ENCODE assay signal across 8 cellular contexts in genomic region chr2:26846881-26847662, GRCh38. TPM values are rescaled to one million over a fixed set of nuclear protein-coding genes. Genes with fewer than 3 reads are reported as not detected.
DNase-seq lines count a peak whose midpoint lies in the region; ATAC-seq and TF ChIP-seq lines count a peak whose summit lies in the region.

No MANE protein-coding gene starts in this region.

- H3K27me3 Mint-ChIP-seq in activated naive CD8-positive, alpha-beta T cell treated with anti-CD3 and anti-CD28 coated beads, Interleukin-2, amount 10 ng/mL, durations not matched to agents 7 days and 5 days: peaks cover 59% of the 10 kb centered on the region

- no peak for TF ChIP-seq CTCF in HEK293 (tag by site-specific recombination; IDR thresholded peaks at IDR 0.05)

- peak overlapping the region; percentile 30 for H3K4me3 Mint-ChIP-seq in activated naive CD8-positive, alpha-beta T cell treated with anti-CD3 and anti-CD28 coated beads, Interleukin-2, amount 10 ng/mL, durations not matched to agents 7 days and 5 days

- ATAC-seq in activated naive CD8-positive, alpha-beta T cell treated with anti-CD3 and anti-CD28 coated beads, Interleukin-2, amount 10 ng/mL, durations not matched to agents 7 days and 5 days (ENCODE audit: low read depth): no peak
- ATAC-seq in HG03565 (IDR thresholded peaks at IDR 0.05; ENCODE audit: unreplicated experiment) (no peak), GM21381 (IDR thresholded peaks at IDR 0.05; ENCODE audit: unreplicated experiment) (no peak), HG03354 (IDR thresholded peaks at IDR 0.05; ENCODE audit: poor library complexity, severe bottlenecking, unreplicated experiment) (no peak), GM18907 (IDR thresholded peaks at IDR 0.05; ENCODE audit: unreplicated experiment) (no peak)

- no peak overlapping the region for H3K27ac ChIP-seq in ACC112 (ENCODE audit: low read depth, low read length)
- peak overlapping the region; percentile 17; the same call in 1 of the 2 replicates for H3K27ac ChIP-seq in HEK293 (ENCODE audit: extremely low read depth, low read depth, low read length)
- no peak overlapping the region for H3K27ac ChIP-seq in muscle layer of colon (ENCODE audit: low read depth, low read length)

- no peaks in the 10 kb centered on the region for H3K9me3 Mint-ChIP-seq in activated naive CD8-positive, alpha-beta T cell treated with anti-CD3 and anti-CD28 coated beads, Interleukin-2, amount 10 ng/mL, durations not matched to agents 7 days and 5 days

- CTCF ChIA-PET in HEK293 (lab: Yijun Ruan, JAX): interaction anchor here (0.6 to 9.3 kb wide), 40 partner anchors 12 to 576 kb away, joined by 3 to 156 read pairs (median 6); no protein-coding TSS in a partner anchor

- H3K4me1 ChIP-seq in ACC112 (ENCODE audit: control insufficient read depth, insufficient read depth, low read length, unreplicated experiment) (no peaks in the 10 kb centered on the region), HEK293 (ENCODE audit: control insufficient read depth, insufficient read depth, low read length) (peaks cover 4% of the 10 kb centered on the region), muscle layer of colon (ENCODE audit: insufficient read depth, low read length) (peaks cover 27% of the 10 kb centered on the region)

- H3K9ac ChIP-seq in muscle layer of colon (ENCODE audit: low read length): no peak overlapping the region

- H2AFZ ChIP-seq in ACC112 (ENCODE audit: low read length, unreplicated experiment): no peak overlapping the region

- H3K4me3 ChIP-seq in ACC112 (ENCODE audit: low read depth, low read length) (peak overlapping the region; percentile 65; the same call in 1 of the 2 replicates), HEK293 (ENCODE audit: low read depth, low read length) (peak overlapping the region; percentile 72), muscle layer of colon (ENCODE audit: low read depth in 1 of 2, low read length in 2 of 2) (peak overlapping the region; percentile 27 to 35)

- no peaks in the 10 kb centered on the region for H3K79me2 ChIP-seq in ACC112 (ENCODE audit: control insufficient read depth, insufficient read depth, low read length, unreplicated experiment)

- peak; percentile 32 for DNase-seq in activated naive CD8-positive, alpha-beta T cell treated with anti-CD3 and anti-CD28 coated beads, Interleukin-2, amount 10 ng/mL, durations not matched to agents 7 days and 5 days

- H3K36me3 Mint-ChIP-seq in activated naive CD8-positive, alpha-beta T cell treated with anti-CD3 and anti-CD28 coated beads, Interleukin-2, amount 10 ng/mL, durations not matched to agents 7 days and 5 days: no peaks in the 10 kb centered on the region

- H3K4me1 Mint-ChIP-seq in activated naive CD8-positive, alpha-beta T cell treated with anti-CD3 and anti-CD28 coated beads, Interleukin-2, amount 10 ng/mL, durations not matched to agents 7 days and 5 days: no peaks in the 10 kb centered on the region

- no peak overlapping the region for H3K27ac Mint-ChIP-seq in activated naive CD8-positive, alpha-beta T cell treated with anti-CD3 and anti-CD28 coated beads, Interleukin-2, amount 10 ng/mL, durations not matched to agents 7 days and 5 days

- no peaks in the 10 kb centered on the region for H3K36me3 ChIP-seq in ACC112 (ENCODE audit: insufficient read depth, low read length)
- H3K36me3 ChIP-seq in HEK293 (ENCODE audit: control insufficient read depth in 2 of 2, insufficient read depth in 1 of 2, low read length in 2 of 2): peaks cover 0 to 2% of the 10 kb centered on the region in 2 experiments; a peak in 1 of 3 replicates
- no peaks in the 10 kb centered on the region for H3K36me3 ChIP-seq in muscle layer of colon (ENCODE audit: insufficient read depth, low read length)

- H3K27me3 ChIP-seq in ACC112 (ENCODE audit: insufficient read depth, low read length) (peaks cover 81% of the 10 kb centered on the region), muscle layer of colon (ENCODE audit: control insufficient read depth in 1 of 2, insufficient read depth in 2 of 2, low read length in 2 of 2) (peaks cover 29 to 69% of the 10 kb centered on the region in 2 donors)

- POLR2A ChIA-PET in HEK293 (lab: Yijun Ruan, JAX): interaction anchor here (0.8 to 2.6 kb wide), 6 partner anchors 13 to 113 kb away, joined by 3 to 9 read pairs (median 5); no protein-coding TSS in a partner anchor
- POLR2A ChIA-PET in activated naive CD8-positive, alpha-beta T cell treated with anti-CD3 and anti-CD28 coated beads, Interleukin-2, amount 10 ng/mL, durations not matched to agents 7 days and 5 days (lab: Charles Lee): interaction anchor here (1.2 to 1.5 kb wide), 2 partner anchors 61 to 96 kb away, joined by 3 to 4 read pairs; no protein-coding TSS in a partner anchor

- H3K9me3 ChIP-seq in HEK293 (ENCODE audit: control insufficient read depth, insufficient read depth, low read depth, low read length): no peaks in the 10 kb centered on the region
- no peaks in the 10 kb centered on the region for H3K9me3 ChIP-seq in muscle layer of colon (ENCODE audit: low read length)

TF ChIP-seq in HEK293, 187 proteins besides CTCF, POLR2A, EP300 and RAD21:
- TF ChIP-seq ZNF280C (tag by site-specific recombination; IDR thresholded peaks at IDR 0.05) (no peak), ZNF416 (tag by site-specific recombination; IDR thresholded peaks at IDR 0.05) (no peak), YY2 (tag by site-specific recombination; IDR thresholded peaks at IDR 0.05) (no peak), ZNF335 (tag by site-specific recombination; conservative IDR thresholded peaks at IDR 0.05) (peak; percentile 82), ZNF692 (tag by site-specific recombination; IDR thresholded peaks at IDR 0.05) (no peak), ZBTB49 (tag by site-specific recombination; IDR thresholded peaks at IDR 0.05; ENCODE audit: low read depth) (no peak), ZBTB44 (tag by site-specific recombination; IDR thresholded peaks at IDR 0.05) (peak; percentile 88), SP3 (tag by site-specific recombination; IDR thresholded peaks at IDR 0.05) (no peak), ZNF677 (tag by site-specific recombination; IDR thresholded peaks at IDR 0.05) (no peak)

RNA-seq across cellular contexts. Expression of gene DPYSL5, which starts 0.9 kb away (rescaled TPM):
- total RNA-seq in activated naive CD8-positive, alpha-beta T cell treated with anti-CD3 and anti-CD28 coated beads, Interleukin-2, amount 10 ng/mL, durations not matched to agents 7 days and 5 days: not detected
